In the genomic region with DNA sequence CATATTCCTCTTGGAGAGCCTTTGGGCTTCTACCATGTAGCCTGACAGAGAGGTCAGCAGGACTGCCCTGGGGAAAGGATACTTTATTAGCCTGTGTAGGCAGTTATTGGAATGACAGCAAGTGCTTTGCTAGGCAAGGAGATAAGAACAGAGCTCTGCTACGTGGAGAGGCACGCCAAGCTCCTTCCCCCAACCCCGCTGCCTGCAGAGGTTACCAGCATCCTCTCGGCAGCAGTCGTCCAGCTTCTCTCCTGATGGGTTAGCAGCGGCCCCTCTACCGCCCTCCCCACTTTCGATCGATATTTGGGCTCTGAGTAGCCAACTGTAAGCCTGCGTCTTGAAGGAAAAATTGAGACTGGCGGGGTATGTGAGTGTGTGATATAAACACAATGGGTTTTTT, we compare ENCODE assay signal across 1 cellular context.
A peak's percentile ranks its signal among the peaks of the same experiment; 100 is the strongest.
TF ChIP-seq lines count a peak whose summit lies in the region.

No MANE protein-coding gene starts in this region.

TF ChIP-seq in K562, 482 proteins besides CTCF, POLR2A, EP300 and RAD21 (continued from another document and continues in another):
- TF ChIP-seq, protein P1, sequence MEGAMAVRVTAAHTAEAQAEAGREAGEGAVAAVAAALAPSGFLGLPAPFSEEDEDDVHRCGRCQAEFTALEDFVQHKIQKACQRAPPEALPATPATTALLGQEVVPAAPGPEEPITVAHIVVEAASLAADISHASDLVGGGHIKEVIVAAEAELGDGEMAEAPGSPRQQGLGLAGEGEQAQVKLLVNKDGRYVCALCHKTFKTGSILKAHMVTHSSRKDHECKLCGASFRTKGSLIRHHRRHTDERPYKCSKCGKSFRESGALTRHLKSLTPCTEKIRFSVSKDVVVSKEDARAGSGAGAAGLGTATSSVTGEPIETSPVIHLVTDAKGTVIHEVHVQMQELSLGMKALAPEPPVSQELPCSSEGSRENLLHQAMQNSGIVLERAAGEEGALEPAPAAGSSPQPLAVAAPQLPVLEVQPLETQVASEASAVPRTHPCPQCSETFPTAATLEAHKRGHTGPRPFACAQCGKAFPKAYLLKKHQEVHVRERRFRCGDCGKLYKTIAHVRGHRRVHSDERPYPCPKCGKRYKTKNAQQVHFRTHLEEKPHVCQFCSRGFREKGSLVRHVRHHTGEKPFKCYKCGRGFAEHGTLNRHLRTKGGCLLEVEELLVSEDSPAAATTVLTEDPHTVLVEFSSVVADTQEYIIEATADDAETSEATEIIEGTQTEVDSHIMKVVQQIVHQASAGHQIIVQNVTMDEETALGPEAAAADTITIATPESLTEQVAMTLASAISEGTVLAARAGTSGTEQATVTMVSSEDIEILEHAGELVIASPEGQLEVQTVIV (CRISPR knock-in tag; IDR thresholded peaks at IDR 0.05; ENCODE audit: borderline replicate concordance) = no peak
- no peak for TF ChIP-seq PYGO2 (tag; IDR thresholded peaks at IDR 0.05)
- TF ChIP-seq LARP7 (IDR thresholded peaks at IDR 0.05) = no peak
- peak; percentile 36; the same call in 1 of the 2 replicates for TF ChIP-seq ZNF444 (CRISPR knock-in tag; IDR thresholded peaks at IDR 0.05)
- TF ChIP-seq GTF2A2 (tag; IDR thresholded peaks at IDR 0.05) = no peak
- TF ChIP-seq ZBTB43 (CRISPR knock-in tag; IDR thresholded peaks at IDR 0.05) = no peak
- TF ChIP-seq TCF3 (CRISPR knock-in tag; IDR thresholded peaks at IDR 0.05) = 0 out of 2 replicates have a peak, but pooled peaks have one; percentile 16
- no peak for TF ChIP-seq MYBL2 (IDR thresholded peaks at IDR 0.05; ENCODE audit: low read depth)
- TF ChIP-seq MYBL2 (CRISPR knock-in tag; IDR thresholded peaks at IDR 0.05; ENCODE audit: borderline replicate concordance) = no peak
- no peak for TF ChIP-seq ZNF644 (tag; IDR thresholded peaks at IDR 0.05; ENCODE audit: low read depth)
- no peak for TF ChIP-seq CBX2 (IDR thresholded peaks at IDR 0.05; ENCODE audit: insufficient read depth, low read length, poor library complexity, severe bottlenecking)
- TF ChIP-seq NCOA1 (IDR thresholded peaks at IDR 0.05; ENCODE audit: low read depth) = no peak
- no peak for TF ChIP-seq RNF219 (CRISPR knock-in tag; IDR thresholded peaks at IDR 0.05)
- no peak for TF ChIP-seq SREBF1 (IDR thresholded peaks at IDR 0.05; ENCODE audit: borderline replicate concordance, low read depth, low read length)
- no peak for TF ChIP-seq SNRNP70 (optimal IDR thresholded peaks at IDR 0.05; ENCODE audit: low read depth, low read length)
- TF ChIP-seq MAFF (IDR thresholded peaks at IDR 0.05; ENCODE audit: low read length) = no peak
- 0 out of 2 replicates have a peak, but pooled peaks have one; percentile 22 for TF ChIP-seq ZNF583 (CRISPR knock-in tag; IDR thresholded peaks at IDR 0.05)
- no peak for TF ChIP-seq KDM5B (IDR thresholded peaks at IDR 0.05; ENCODE audit: insufficient replicate concordance, low read depth, low read length)
- TF ChIP-seq, protein P2, sequence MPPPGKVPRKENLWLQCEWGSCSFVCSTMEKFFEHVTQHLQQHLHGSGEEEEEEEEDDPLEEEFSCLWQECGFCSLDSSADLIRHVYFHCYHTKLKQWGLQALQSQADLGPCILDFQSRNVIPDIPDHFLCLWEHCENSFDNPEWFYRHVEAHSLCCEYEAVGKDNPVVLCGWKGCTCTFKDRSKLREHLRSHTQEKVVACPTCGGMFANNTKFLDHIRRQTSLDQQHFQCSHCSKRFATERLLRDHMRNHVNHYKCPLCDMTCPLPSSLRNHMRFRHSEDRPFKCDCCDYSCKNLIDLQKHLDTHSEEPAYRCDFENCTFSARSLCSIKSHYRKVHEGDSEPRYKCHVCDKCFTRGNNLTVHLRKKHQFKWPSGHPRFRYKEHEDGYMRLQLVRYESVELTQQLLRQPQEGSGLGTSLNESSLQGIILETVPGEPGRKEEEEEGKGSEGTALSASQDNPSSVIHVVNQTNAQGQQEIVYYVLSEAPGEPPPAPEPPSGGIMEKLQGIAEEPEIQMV (tag; conservative IDR thresholded peaks at IDR 0.05; ENCODE audit: low read depth) = no peak
- TF ChIP-seq, protein P3, sequence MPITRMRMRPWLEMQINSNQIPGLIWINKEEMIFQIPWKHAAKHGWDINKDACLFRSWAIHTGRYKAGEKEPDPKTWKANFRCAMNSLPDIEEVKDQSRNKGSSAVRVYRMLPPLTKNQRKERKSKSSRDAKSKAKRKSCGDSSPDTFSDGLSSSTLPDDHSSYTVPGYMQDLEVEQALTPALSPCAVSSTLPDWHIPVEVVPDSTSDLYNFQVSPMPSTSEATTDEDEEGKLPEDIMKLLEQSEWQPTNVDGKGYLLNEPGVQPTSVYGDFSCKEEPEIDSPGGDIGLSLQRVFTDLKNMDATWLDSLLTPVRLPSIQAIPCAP (CRISPR knock-in tag; IDR thresholded peaks at IDR 0.05; ENCODE audit: borderline replicate concordance) = no peak
- TF ChIP-seq PHF8 (IDR thresholded peaks at IDR 0.05; ENCODE audit: borderline replicate concordance, low read length) = no peak
- no peak for TF ChIP-seq SFPQ (IDR thresholded peaks at IDR 0.05; ENCODE audit: low read depth, low read length)
- no peak for TF ChIP-seq RBM25 (IDR thresholded peaks at IDR 0.05; ENCODE audit: low read depth, low read length, severe bottlenecking)
- no peak for TF ChIP-seq KHSRP (IDR thresholded peaks at IDR 0.05)
- TF ChIP-seq SRSF1 (IDR thresholded peaks at IDR 0.05; ENCODE audit: low read depth, low read length) = no peak
- no peak for TF ChIP-seq REST (CRISPR knock-in tag; IDR thresholded peaks at IDR 0.05; ENCODE audit: low read depth)
- TF ChIP-seq JUNB (CRISPR knock-in tag; conservative IDR thresholded peaks at IDR 0.05) = no peak
- TF ChIP-seq, protein P4, sequence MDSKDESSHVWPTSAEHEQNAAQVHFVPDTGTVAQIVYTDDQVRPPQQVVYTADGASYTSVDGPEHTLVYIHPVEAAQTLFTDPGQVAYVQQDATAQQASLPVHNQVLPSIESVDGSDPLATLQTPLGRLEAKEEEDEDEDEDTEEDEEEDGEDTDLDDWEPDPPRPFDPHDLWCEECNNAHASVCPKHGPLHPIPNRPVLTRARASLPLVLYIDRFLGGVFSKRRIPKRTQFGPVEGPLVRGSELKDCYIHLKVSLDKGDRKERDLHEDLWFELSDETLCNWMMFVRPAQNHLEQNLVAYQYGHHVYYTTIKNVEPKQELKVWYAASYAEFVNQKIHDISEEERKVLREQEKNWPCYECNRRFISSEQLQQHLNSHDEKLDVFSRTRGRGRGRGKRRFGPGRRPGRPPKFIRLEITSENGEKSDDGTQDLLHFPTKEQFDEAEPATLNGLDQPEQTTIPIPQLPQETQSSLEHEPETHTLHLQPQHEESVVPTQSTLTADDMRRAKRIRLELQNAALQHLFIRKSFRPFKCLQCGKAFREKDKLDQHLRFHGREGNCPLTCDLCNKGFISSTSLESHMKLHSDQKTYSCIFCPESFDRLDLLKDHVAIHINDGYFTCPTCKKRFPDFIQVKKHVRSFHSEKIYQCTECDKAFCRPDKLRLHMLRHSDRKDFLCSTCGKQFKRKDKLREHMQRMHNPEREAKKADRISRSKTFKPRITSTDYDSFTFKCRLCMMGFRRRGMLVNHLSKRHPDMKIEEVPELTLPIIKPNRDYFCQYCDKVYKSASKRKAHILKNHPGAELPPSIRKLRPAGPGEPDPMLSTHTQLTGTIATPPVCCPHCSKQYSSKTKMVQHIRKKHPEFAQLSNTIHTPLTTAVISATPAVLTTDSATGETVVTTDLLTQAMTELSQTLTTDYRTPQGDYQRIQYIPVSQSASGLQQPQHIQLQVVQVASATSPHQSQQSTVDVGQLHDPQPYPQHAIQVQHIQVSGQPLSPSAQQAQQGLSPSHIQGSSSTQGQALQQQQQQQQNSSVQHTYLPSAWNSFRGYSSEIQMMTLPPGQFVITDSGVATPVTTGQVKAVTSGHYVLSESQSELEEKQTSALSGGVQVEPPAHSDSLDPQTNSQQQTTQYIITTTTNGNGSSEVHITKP (IDR thresholded peaks at IDR 0.05; ENCODE audit: partially characterized antibody) = peak; percentile 4
- TF ChIP-seq, protein P5, sequence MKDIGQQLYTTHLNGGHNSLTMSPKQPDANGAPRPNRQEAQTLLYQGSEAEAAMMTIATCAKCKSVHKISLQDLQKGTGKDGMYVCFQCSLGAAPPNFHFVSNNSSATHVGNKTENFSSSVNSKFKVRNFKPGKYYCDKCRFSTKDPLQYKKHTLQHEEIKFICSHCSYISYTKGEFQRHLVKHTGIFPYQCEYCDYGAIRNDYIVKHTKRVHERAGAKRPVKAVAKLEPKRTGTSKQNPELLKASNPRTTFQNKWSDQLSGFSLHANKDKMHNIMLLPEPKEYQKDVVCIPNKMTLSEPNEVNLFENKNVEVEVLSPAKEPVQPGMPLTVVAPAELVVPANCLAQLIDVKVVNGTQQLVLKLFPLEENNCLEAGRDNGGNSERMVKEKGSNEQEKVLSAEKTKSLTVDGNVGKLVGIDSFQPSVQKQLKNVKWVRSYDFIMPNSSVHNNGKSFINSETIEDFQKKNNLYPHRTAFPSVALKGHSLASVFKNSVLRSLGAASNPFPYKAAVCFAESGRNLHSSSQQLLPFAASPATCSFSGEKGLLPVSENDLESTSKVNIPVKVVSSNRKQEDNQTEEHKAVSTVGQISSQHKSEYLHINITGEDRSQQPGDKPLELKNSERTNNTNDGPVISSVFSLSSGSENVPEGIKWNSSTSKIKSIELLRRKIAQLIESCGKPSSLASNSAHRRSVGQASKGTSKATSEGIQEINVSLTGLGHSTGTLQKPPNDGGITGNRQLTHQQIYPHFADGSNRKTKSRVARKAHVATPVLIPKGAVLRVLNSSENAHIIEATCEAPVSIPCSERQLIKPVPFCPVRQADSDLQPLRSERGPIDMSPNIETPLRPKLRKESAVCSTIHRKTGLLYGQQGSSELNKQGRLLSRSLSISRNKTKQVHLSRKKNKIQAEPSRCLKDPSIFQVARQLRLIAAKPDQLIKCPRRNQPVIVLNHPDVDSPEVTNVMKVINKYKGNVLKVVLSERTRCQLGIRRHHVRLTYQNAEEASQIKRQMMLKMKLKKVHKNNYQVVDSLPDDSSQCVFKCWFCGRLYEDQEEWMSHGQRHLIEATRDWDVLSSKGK (CRISPR knock-in tag; IDR thresholded peaks at IDR 0.05) = no peak
- TF ChIP-seq ZNF146 (CRISPR knock-in tag; IDR thresholded peaks at IDR 0.05; ENCODE audit: unreplicated experiment) = no peak
- TF ChIP-seq SP1 (CRISPR knock-in tag; IDR thresholded peaks at IDR 0.05) = no peak
- no peak for TF ChIP-seq CAMTA2 (CRISPR knock-in tag; conservative IDR thresholded peaks at IDR 0.05)
- no peak for TF ChIP-seq FUS (optimal IDR thresholded peaks at IDR 0.05; ENCODE audit: low read depth, low read length)
- TF ChIP-seq ZNF12 (CRISPR knock-in tag; IDR thresholded peaks at IDR 0.05) = no peak
